ENCODE assay signal across 9 cellular contexts in the genomic region with DNA sequence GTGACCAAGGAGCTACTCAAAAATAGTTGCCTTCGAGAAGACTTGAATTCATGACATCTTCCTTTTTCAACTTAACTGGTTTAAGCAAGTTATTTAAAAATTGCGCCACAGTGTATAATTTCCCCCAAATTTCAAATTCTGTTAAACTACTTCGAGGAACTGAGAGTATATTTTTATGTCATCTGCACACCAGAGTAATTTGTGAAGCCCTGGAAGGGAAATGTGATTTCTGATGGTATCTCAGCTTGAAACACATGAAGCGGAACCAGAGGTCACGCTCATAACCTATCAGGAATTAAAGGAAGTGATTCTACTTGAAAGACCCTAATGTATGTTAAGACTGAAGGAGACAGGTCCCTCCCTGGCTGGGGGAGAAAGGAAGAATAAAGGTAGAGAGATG. TPM values are rescaled to one million over a fixed set of nuclear protein-coding genes. Genes with fewer than 3 reads are reported as not detected.
DNase-seq lines count a peak whose midpoint lies in the region; ATAC-seq and TF ChIP-seq lines count a peak whose summit lies in the region.
"Had no signal": no experiment of that assay in that cellular context is flagged by ENCODE, and none has a peak within 500 bp of the region (broad histone marks: within the 10 kb centered on the region; RNA-seq: fewer than 3 reads in every experiment).

No MANE protein-coding gene starts in this region.

- H4K5ac ChIP-seq in H9 (ENCODE audit: insufficient read length, low read depth, low read length) = no peak overlapping the region

- H3K4me1 ChIP-seq in hepatocyte (ENCODE audit: insufficient read depth) (no peaks in the 10 kb centered on the region), H9 (ENCODE audit: insufficient read depth, low read length) (no peaks in the 10 kb centered on the region)

- TF ChIP-seq CTCF in hepatocyte (IDR thresholded peaks at IDR 0.05; ENCODE audit: poor library complexity) = no peak
- TF ChIP-seq CTCF in type B pancreatic cell (conservative IDR thresholded peaks at IDR 0.05) = no peak
- no peak for TF ChIP-seq CTCF in H9 (conservative IDR thresholded peaks at IDR 0.05)

- H3K56ac ChIP-seq in H9 (ENCODE audit: insufficient read length, low read depth, low read length) = no peak overlapping the region

- H3K27ac ChIP-seq in hepatocyte (no peak overlapping the region), H9 (ENCODE audit: insufficient read length, low read depth, low read length) (no peak overlapping the region)

- H3K9me3 ChIP-seq in hepatocyte (ENCODE audit: low read depth) (no peaks in the 10 kb centered on the region), H9 (ENCODE audit: control insufficient read depth, low read depth, low read length) (no peaks in the 10 kb centered on the region)

- H3K23me2 ChIP-seq in H9 (ENCODE audit: insufficient read length, low read depth, low read length, poor library complexity, severe bottlenecking) = no peaks in the 10 kb centered on the region

- H2BK5ac ChIP-seq in H9 (ENCODE audit: insufficient read length, low read length) = no peak overlapping the region

- H3K4ac ChIP-seq in H9 (ENCODE audit: low read depth, low read length) = no peak overlapping the region

- no peaks in the 10 kb centered on the region for H3K27me3 Mint-ChIP-seq in naive B cell
- H3K27me3 Mint-ChIP-seq in type B pancreatic cell = peaks cover 4% of the 10 kb centered on the region
- H3K27me3 Mint-ChIP-seq in H9 (ENCODE audit: low read depth) = no peaks in the 10 kb centered on the region

- H3K4me3 Mint-ChIP-seq in naive B cell (peak overlapping the region in 3 of 8 donors; percentile 6 to 73 (median 18)), type B pancreatic cell (no peak overlapping the region), H9 (no peak overlapping the region)

- no peaks in the 10 kb centered on the region for H3K9me3 Mint-ChIP-seq in naive B cell
- H3K9me3 Mint-ChIP-seq in type B pancreatic cell = no peaks in the 10 kb centered on the region
- no peaks in the 10 kb centered on the region for H3K9me3 Mint-ChIP-seq in H9

- H3K79me1 ChIP-seq in H9 (ENCODE audit: insufficient read depth, low read depth, low read length, poor library complexity, severe bottlenecking) = no peaks in the 10 kb centered on the region

- no peak overlapping the region for H2BK20ac ChIP-seq in H9 (ENCODE audit: low read depth, low read length, poor library complexity, severe bottlenecking)

- H3K14ac ChIP-seq in H9 (ENCODE audit: insufficient read depth, low read length) = no peak overlapping the region

- no peak overlapping the region for H2BK120ac ChIP-seq in H9 (ENCODE audit: low read depth, low read length, poor library complexity, severe bottlenecking)

- no peak overlapping the region for H3K18ac ChIP-seq in H9 (ENCODE audit: insufficient read length, low read depth, low read length)

- no peak overlapping the region for H3T11ph ChIP-seq in H9 (ENCODE audit: low read length)

- no peaks in the 10 kb centered on the region for H3K27me3 ChIP-seq in hepatocyte
- H3K27me3 ChIP-seq in H9 (ENCODE audit: insufficient read depth, low read length) = no peaks in the 10 kb centered on the region

- no peak overlapping the region for H2BK15ac ChIP-seq in H9 (ENCODE audit: low read depth, low read length)

- peak; percentile 16 for DNase-seq in KG1 (lab: John Stamatoyannopoulos, UW)
- peak; percentile 56 for DNase-seq in naive B cell
- no peak for DNase-seq in hepatocyte (ENCODE audit: low spot score)
- DNase-seq in type B pancreatic cell (ENCODE audit: extremely low spot score, unreplicated experiment) = no peak
- no peak for DNase-seq in H9
- DNase-seq in hepatic stellate cell (ENCODE audit: low spot score) = no peak
- DNase-seq: NCI-H1930 had no signal

- H3K36me3 ChIP-seq in hepatocyte (replicated peaks; ENCODE audit: insufficient read depth, low read depth) = no peaks in the 10 kb centered on the region

- H3K23ac ChIP-seq in H9 (ENCODE audit: insufficient read length, low read depth, low read length) = no peak overlapping the region

- no peaks in the 10 kb centered on the region for H3K36me3 Mint-ChIP-seq in naive B cell
- H3K36me3 Mint-ChIP-seq in type B pancreatic cell = no peaks in the 10 kb centered on the region
- H3K36me3 Mint-ChIP-seq in H9 (ENCODE audit: insufficient read depth in 1 of 3, low read depth in 3 of 3) = 0 out of 7 replicates have a peak, but pooled peaks cover 0 to 2% (median 0%) of the 10 kb centered on the region in 3 experiments

- no peak overlapping the region for H2AFZ ChIP-seq in hepatocyte
- no peak overlapping the region for H2AFZ ChIP-seq in H9 (ENCODE audit: low read length)

- no peak overlapping the region for H4K91ac ChIP-seq in H9 (ENCODE audit: insufficient read length, low read depth, low read length)

- no peaks in the 10 kb centered on the region for H3K9me2 ChIP-seq in hepatocyte (replicated peaks; ENCODE audit: insufficient read depth)

- H3K79me2 ChIP-seq in hepatocyte (no peaks in the 10 kb centered on the region), H9 (ENCODE audit: insufficient read depth, low read length) (no peaks in the 10 kb centered on the region)

- H3K4me2 ChIP-seq in hepatocyte (no peak overlapping the region), H9 (ENCODE audit: insufficient read depth, insufficient read length, low read length) (no peak overlapping the region)

- no peak overlapping the region for H4K8ac ChIP-seq in H9 (replicated peaks; ENCODE audit: insufficient read length, low read depth, low read length)

- H2AK5ac ChIP-seq in H9 (ENCODE audit: insufficient read length, low read length) = no peak overlapping the region

- H3K4me1 Mint-ChIP-seq in naive B cell = peaks cover 17 to 24% (median 24%) of the 10 kb centered on the region in 3 donors
- peaks cover 17% of the 10 kb centered on the region for H3K4me1 Mint-ChIP-seq in type B pancreatic cell (ENCODE audit: unreplicated experiment)
- peaks cover 4 to 9% of the 10 kb centered on the region in 2 experiments; a peak in 3 of 4 replicates for H3K4me1 Mint-ChIP-seq in H9

- no peaks in the 10 kb centered on the region for H4K20me1 ChIP-seq in hepatocyte (ENCODE audit: insufficient read depth, poor library complexity, severe bottlenecking)
- H4K20me1 ChIP-seq in H9 (ENCODE audit: control insufficient read depth, insufficient read depth, insufficient read length) = no peaks in the 10 kb centered on the region

- no peak overlapping the region for H3K9ac ChIP-seq in H9 (ENCODE audit: extremely low read depth, insufficient read length, low read length)

- peak overlapping the region; percentile 3 to 78 (median 53) for H3K27ac Mint-ChIP-seq in naive B cell
- no peak overlapping the region for H3K27ac Mint-ChIP-seq in type B pancreatic cell
- H3K27ac Mint-ChIP-seq in H9 = no peak overlapping the region

- no peak overlapping the region for H2BK12ac ChIP-seq in H9 (ENCODE audit: insufficient read length, low read depth, low read length)

- peak; percentile 64 for ATAC-seq in GM18858 (IDR thresholded peaks at IDR 0.05; ENCODE audit: unreplicated experiment)
- ATAC-seq in GM21786 (IDR thresholded peaks at IDR 0.05; ENCODE audit: unreplicated experiment) = peak; percentile 68
- peak; percentile 95 to 96 for ATAC-seq in naive B cell (ENCODE audit: low read depth in 2 of 2)

- no peak overlapping the region for H3K4me3 ChIP-seq in hepatocyte

- 93% methylated on average over 5 of the region's 5 CpGs for WGBS in hepatocyte (ENCODE audit: low lambda C conversion rate, missing lambda C conversion rate)
- no CpG with 5 or more reads among the region's 5 CpGs for WGBS in H9 (ENCODE audit: extremely low coverage, insufficient read length, low lambda C conversion rate)

RNA-seq across cellular contexts. Expression of a gene that starts 33.9 kb away (rescaled TPM):
- polyA plus RNA-seq in naive B cell (ENCODE audit: low read depth in 6 of 6) (100 to 1,000 TPM; 143 to 226 (median 172) TPM), hepatocyte (52.5 and 67.0 TPM in 2 replicates)
- total RNA-seq in hepatocyte (69.5 and 76.2 TPM in 2 replicates), type B pancreatic cell (ENCODE audit: low replicate concordance) (46.0 and 58.4 TPM in 2 replicates), H9 (2021) (117 and 122 TPM in 2 replicates)

Comparison
In these comparisons a context has a peak if more than half of its experiments do, and no peak if none do; other contexts are left out.
1. DNase-seq: peak in KG1 (single experiment) and naive B cell (single experiment); none in hepatocyte (single experiment), type B pancreatic cell (single experiment), H9 (single experiment) and hepatic stellate cell (single experiment).
2. H3K27ac Mint-ChIP-seq: peak in naive B cell (6 of 6); none in type B pancreatic cell (single experiment) and H9 (0 of 3).
3. Peak in every context shown above with its lines, with median percentiles within 50 percentile points of each other: ATAC-seq.